13 cellular contexts compared by ENCODE assay signal in genomic region chr11:57647368-57647767, GRCh38. TPM values are rescaled to one million over a fixed set of nuclear protein-coding genes. Genes with fewer than 3 reads are reported as not detected.
DNase-seq lines count a peak whose midpoint lies in the region; ATAC-seq and TF ChIP-seq lines count a peak whose summit lies in the region.
"Had no signal": no experiment of that assay in that cellular context is flagged by ENCODE, and none has a peak within 500 bp of the region (broad histone marks: within the 10 kb centered on the region; RNA-seq: fewer than 3 reads in every experiment).

No MANE protein-coding gene starts in this region.

- peak overlapping the region; percentile 76; the same call in 1 of the 2 replicates for H3K27ac Mint-ChIP-seq in GM23338

- no peak overlapping the region for H2AK5ac ChIP-seq in trophoblast cell (ENCODE audit: low read length)

- H3K9me3 ChIP-seq in NT2/D1 (ENCODE audit: insufficient read depth, low read length) (no peaks in the 10 kb centered on the region), trophoblast cell (ENCODE audit: insufficient read depth, low read depth, low read length) (no peaks in the 10 kb centered on the region)

- H2BK120ac ChIP-seq in trophoblast cell (ENCODE audit: insufficient read depth, low read length, poor library complexity) = no peak overlapping the region

- H3F3A ChIP-seq in GM23338 (replicated peaks; ENCODE audit: low read depth) = peaks cover 64% of the 10 kb centered on the region

- ATAC-seq in GM23338 (peak; percentile 12), GM19324 (IDR thresholded peaks at IDR 0.05; ENCODE audit: low FRiP score, unreplicated experiment) (no peak), GM19452 (IDR thresholded peaks at IDR 0.05; ENCODE audit: unreplicated experiment) (no peak)
- ATAC-seq: stimulated activated naive CD8-positive, alpha-beta T cell treated with anti-CD3 and anti-CD28 coated beads, Interleukin-15, Interleukin-2, amounts not matched to agents 100 U/mL and 50 U/mL, for 24 hours had no signal

- peaks cover 2% of the 10 kb centered on the region for H3K79me1 ChIP-seq in trophoblast cell (ENCODE audit: low read length)

- peaks cover 13% of the 10 kb centered on the region for H3K9me3 Mint-ChIP-seq in GM23338

- no peak overlapping the region for H4K91ac ChIP-seq in trophoblast cell (ENCODE audit: low read depth, low read length)

- no peak overlapping the region for H3K4ac ChIP-seq in trophoblast cell (ENCODE audit: low read depth, low read length)

- peaks cover 71% of the 10 kb centered on the region for H3K4me1 ChIP-seq in GM23338 (ENCODE audit: insufficient read depth)
- peaks cover 31% of the 10 kb centered on the region for H3K4me1 ChIP-seq in NT2/D1 (ENCODE audit: insufficient read depth, insufficient read length)
- H3K4me1 ChIP-seq in trophoblast cell (ENCODE audit: control insufficient read depth in 1 of 2, insufficient read depth in 2 of 2, low read length in 2 of 2) = peaks cover 35 to 36% of the 10 kb centered on the region in 2 experiments

- DNase-seq in GM23338 (ENCODE audit: low spot score) = peak; percentile 59
- DNase-seq in NT2/D1 (ENCODE audit: low read depth, low spot score) = no peak
- DNase-seq in epithelial cell of esophagus (ENCODE audit: low read depth) = no peak
- DNase-seq in trophoblast cell = no peak
- DNase-seq in mucosa of gallbladder (ENCODE audit: low spot score) = no peak
- no peak for DNase-seq in DMS153 treated with DMSO at 0.1 percent for 48 hours (lab: John Stamatoyannopoulos, UW; ENCODE audit: unreplicated experiment)
- DNase-seq: activated effector memory CD4-positive, alpha-beta T cell treated with anti-CD3 and anti-CD28 coated beads, Interleukin-2, amount 50 U/mL, for 16 hours; NCI-H1436; stimulated activated CD4-positive, alpha-beta T cell treated with anti-CD3 and anti-CD28 coated beads, Interleukin-1b, Interleukin-23, amount 100 ng/mL, for 48 hours; stimulated activated naive CD8-positive, alpha-beta T cell treated with anti-CD3 and anti-CD28 coated beads, Interleukin-15, Interleukin-2, amounts not matched to agents 100 U/mL and 50 U/mL, for 24 hours had no signal

- H3K23ac ChIP-seq in trophoblast cell (ENCODE audit: low read length) = no peak overlapping the region

- no CpG with 5 or more reads among the region's 10 CpGs for WGBS in trophoblast cell (ENCODE audit: extremely low coverage, insufficient coverage, insufficient read length)

- no peak overlapping the region for H4K8ac ChIP-seq in trophoblast cell (ENCODE audit: low read depth, low read length)

- H4K12ac ChIP-seq in trophoblast cell (ENCODE audit: low read depth, low read length) = no peak overlapping the region

- H3K14ac ChIP-seq in trophoblast cell (ENCODE audit: low read length) = no peak overlapping the region

- peak overlapping the region; percentile 98 for H3K4me2 ChIP-seq in GM23338
- H3K4me2 ChIP-seq in trophoblast cell (ENCODE audit: low read length) = peak overlapping the region; percentile 5

- H3K4me1 Mint-ChIP-seq in GM23338 = peaks cover 87% of the 10 kb centered on the region

- peak overlapping the region; percentile 73 for H3K4me3 ChIP-seq in GM23338
- no peak overlapping the region for H3K4me3 ChIP-seq in NT2/D1 (ENCODE audit: insufficient read length, low read depth)
- H3K4me3 ChIP-seq in epithelial cell of esophagus (ENCODE audit: low read length) = peak overlapping the region; percentile 31
- H3K4me3 ChIP-seq in trophoblast cell (ENCODE audit: low read depth, low read length) = no peak overlapping the region

- H3K36me3 ChIP-seq in GM23338 (ENCODE audit: insufficient read depth) (peaks cover 6% of the 10 kb centered on the region; the same call in 1 of the 2 replicates), NT2/D1 (ENCODE audit: insufficient read depth, insufficient read length, low read length) (peaks cover 32% of the 10 kb centered on the region), trophoblast cell (ENCODE audit: control insufficient read depth in 1 of 2, insufficient read depth in 2 of 2, low read length in 2 of 2) (no peaks in the 10 kb centered on the region)

- no peak overlapping the region for H3K18ac ChIP-seq in trophoblast cell (ENCODE audit: low read length)

- no peak for TF ChIP-seq CTCF in GM23338 (conservative IDR thresholded peaks at IDR 0.05; ENCODE audit: low read depth in 2 of 2)
- TF ChIP-seq CTCF in epithelial cell of esophagus (IDR thresholded peaks at IDR 0.05; ENCODE audit: insufficient read depth, low read depth, low read length, missing control alignments) = no peak

- peaks cover 64% of the 10 kb centered on the region for H3K27me3 Mint-ChIP-seq in GM23338 (ENCODE audit: insufficient read depth, low read depth, poor library complexity)

- H3K27ac ChIP-seq in GM23338 (ENCODE audit: low read depth) = peak overlapping the region; percentile 83
- H3K27ac ChIP-seq in trophoblast cell (ENCODE audit: low read depth, low read length) = no peak overlapping the region

- H3K9me2 ChIP-seq in GM23338 (ENCODE audit: insufficient read depth) = peaks cover 10% of the 10 kb centered on the region

- H3K27me3 ChIP-seq in GM23338 (ENCODE audit: insufficient read depth) (peaks cover 23% of the 10 kb centered on the region), NT2/D1 (ENCODE audit: insufficient read depth, insufficient read length) (no peaks in the 10 kb centered on the region), trophoblast cell (ENCODE audit: insufficient read depth, low read length) (no peaks in the 10 kb centered on the region)

- H3K4me3 Mint-ChIP-seq in GM23338 = peak overlapping the region; percentile 73

- no peak overlapping the region for H2BK12ac ChIP-seq in trophoblast cell (ENCODE audit: low read length)

- H2BK5ac ChIP-seq in trophoblast cell (ENCODE audit: low read depth, low read length, poor library complexity) = no peak overlapping the region

- H3K79me2 ChIP-seq in GM23338 (replicated peaks; ENCODE audit: insufficient read depth) = peaks cover 9% of the 10 kb centered on the region
- H3K79me2 ChIP-seq in trophoblast cell (ENCODE audit: control insufficient read depth, insufficient read depth, low read length, poor library complexity) = no peaks in the 10 kb centered on the region

- H3K36me3 Mint-ChIP-seq in GM23338 (ENCODE audit: low read depth) = peaks cover 16% of the 10 kb centered on the region

- H4K20me1 ChIP-seq in GM23338 (replicated peaks; ENCODE audit: insufficient read depth) = peaks cover 28% of the 10 kb centered on the region

- H3K9ac ChIP-seq in NT2/D1 (ENCODE audit: insufficient read length, low read depth) (peak overlapping the region; percentile 67), trophoblast cell (ENCODE audit: low read length) (no peak overlapping the region)

- H2AFZ ChIP-seq in GM23338 (no peak overlapping the region), trophoblast cell (ENCODE audit: insufficient read depth, low read length, poor library complexity) (no peak overlapping the region)

TF ChIP-seq in GM23338, 12 proteins besides CTCF, POLR2A, EP300 and RAD21 (continues in another document):
- TF ChIP-seq ZNF331 (CRISPR knock-in tag; IDR thresholded peaks at IDR 0.05; ENCODE audit: low read depth) = no peak
- no peak for TF ChIP-seq EZH2phosphoT487 (IDR thresholded peaks at IDR 0.05; ENCODE audit: unreplicated experiment)
- TF ChIP-seq JUNB (IDR thresholded peaks at IDR 0.05; ENCODE audit: unreplicated experiment) = no peak
- TF ChIP-seq, protein P1, sequence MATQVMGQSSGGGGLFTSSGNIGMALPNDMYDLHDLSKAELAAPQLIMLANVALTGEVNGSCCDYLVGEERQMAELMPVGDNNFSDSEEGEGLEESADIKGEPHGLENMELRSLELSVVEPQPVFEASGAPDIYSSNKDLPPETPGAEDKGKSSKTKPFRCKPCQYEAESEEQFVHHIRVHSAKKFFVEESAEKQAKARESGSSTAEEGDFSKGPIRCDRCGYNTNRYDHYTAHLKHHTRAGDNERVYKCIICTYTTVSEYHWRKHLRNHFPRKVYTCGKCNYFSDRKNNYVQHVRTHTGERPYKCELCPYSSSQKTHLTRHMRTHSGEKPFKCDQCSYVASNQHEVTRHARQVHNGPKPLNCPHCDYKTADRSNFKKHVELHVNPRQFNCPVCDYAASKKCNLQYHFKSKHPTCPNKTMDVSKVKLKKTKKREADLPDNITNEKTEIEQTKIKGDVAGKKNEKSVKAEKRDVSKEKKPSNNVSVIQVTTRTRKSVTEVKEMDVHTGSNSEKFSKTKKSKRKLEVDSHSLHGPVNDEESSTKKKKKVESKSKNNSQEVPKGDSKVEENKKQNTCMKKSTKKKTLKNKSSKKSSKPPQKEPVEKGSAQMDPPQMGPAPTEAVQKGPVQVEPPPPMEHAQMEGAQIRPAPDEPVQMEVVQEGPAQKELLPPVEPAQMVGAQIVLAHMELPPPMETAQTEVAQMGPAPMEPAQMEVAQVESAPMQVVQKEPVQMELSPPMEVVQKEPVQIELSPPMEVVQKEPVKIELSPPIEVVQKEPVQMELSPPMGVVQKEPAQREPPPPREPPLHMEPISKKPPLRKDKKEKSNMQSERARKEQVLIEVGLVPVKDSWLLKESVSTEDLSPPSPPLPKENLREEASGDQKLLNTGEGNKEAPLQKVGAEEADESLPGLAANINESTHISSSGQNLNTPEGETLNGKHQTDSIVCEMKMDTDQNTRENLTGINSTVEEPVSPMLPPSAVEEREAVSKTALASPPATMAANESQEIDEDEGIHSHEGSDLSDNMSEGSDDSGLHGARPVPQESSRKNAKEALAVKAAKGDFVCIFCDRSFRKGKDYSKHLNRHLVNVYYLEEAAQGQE (IDR thresholded peaks at IDR 0.05; ENCODE audit: unreplicated experiment) = no peak
- peak; percentile 82 for TF ChIP-seq CREB1 (CRISPR knock-in tag; IDR thresholded peaks at IDR 0.05; ENCODE audit: low read depth)

RNA-seq across cellular contexts. Expression of gene YPEL4, which starts 2.3 kb away (rescaled TPM):
- total RNA-seq in GM23338 (2014; rRNA removed; shearing (Covaris generic)) = 0.82 TPM in 1 of 2 replicates, not detected in the other
- 1.1 and 1.2 TPM in 2 replicates for polyA plus RNA-seq in GM23338 (2016; fragmentation: Nextera tagmentation; extraction: Ambion mirVana)
- 1.2 TPM in 2 replicates for polyA plus RNA-seq in trophoblast cell (2013)
- total RNA-seq in mucosa of gallbladder = 1.9 TPM
- total RNA-seq: HT-29 had no signal

RNA-seq across cellular contexts. Expression of gene CLP1, which starts 10.2 kb away (rescaled TPM):
- total RNA-seq in GM23338 (2014; rRNA removed; shearing (Covaris generic)) = 25.2 and 25.4 TPM in 2 replicates
- polyA plus RNA-seq in GM23338 (2016; fragmentation: Nextera tagmentation; extraction: Ambion mirVana) = 14.4 and 16.8 TPM in 2 replicates
- 23.0 and 24.2 TPM in 2 replicates for polyA plus RNA-seq in trophoblast cell (2013)
- total RNA-seq in mucosa of gallbladder = 10.3 TPM

RNA-seq across cellular contexts. Expression of gene ZDHHC5, which starts 20.5 kb away (rescaled TPM):
- total RNA-seq in GM23338 (2014; rRNA removed; shearing (Covaris generic)) = 35.7 and 42.3 TPM in 2 replicates
- 15.7 and 16.9 TPM in 2 replicates for polyA plus RNA-seq in GM23338 (2016; fragmentation: Nextera tagmentation; extraction: Ambion mirVana)
- 77.3 and 80.9 TPM in 2 replicates for polyA plus RNA-seq in trophoblast cell (2013)
- 60.7 TPM for total RNA-seq in mucosa of gallbladder

RNA-seq across cellular contexts. Expression of gene SERPING1, which starts 49.9 kb away (rescaled TPM):
- total RNA-seq in GM23338 (2014; rRNA removed; shearing (Covaris generic)) = 40.8 and 42.3 TPM in 2 replicates
- 49.8 and 54.7 TPM in 2 replicates for polyA plus RNA-seq in GM23338 (2016; fragmentation: Nextera tagmentation; extraction: Ambion mirVana)
- polyA plus RNA-seq in trophoblast cell (2013) = 42.0 and 48.8 TPM in 2 replicates
- total RNA-seq in mucosa of gallbladder = 614 TPM
- total RNA-seq: HT-29 had no signal

Comparison
In these comparisons a context has a peak if more than half of its experiments do, and no peak if none do; other contexts are left out.
1. H3K4me3 ChIP-seq: peak in GM23338 (single experiment) and epithelial cell of esophagus (single experiment); none in NT2/D1 (single experiment) and trophoblast cell (single experiment).